Comparison of ENCODE assay signal across 8 cellular contexts in genomic region chr10:111076682-111077661, GRCh38. TPM values are rescaled to one million over a fixed set of nuclear protein-coding genes. Genes with fewer than 3 reads are reported as not detected.
DNase-seq lines count a peak whose midpoint lies in the region; ATAC-seq lines count a peak whose summit lies in the region.

TSS of gene ADRA2A (plus strand) at chr10:111077029. CDS start at chr10:111077997, 968 bp downstream.

- H3K36me3 ChIP-seq in duodenal mucosa (ENCODE audit: control insufficient read depth in 1 of 2, insufficient read depth in 2 of 2, low read length in 2 of 2), result no peaks in the 10 kb centered on the region

- H3K27ac ChIP-seq in duodenal mucosa (ENCODE audit: low read depth, low read length) (peak within 1 kb of the TSS; percentile 46), temporal lobe (ENCODE audit: low read depth, low read length) (no peak within 1 kb of the TSS)

- H3K27me3 Mint-ChIP-seq in IgD-negative memory B cell, result peaks cover 48% of the 10 kb centered on the region
- peaks cover 73% of the 10 kb centered on the region for H3K27me3 Mint-ChIP-seq in T-helper 2 cell treated with Interferon-gamma antibody and Interleukin-4, amounts not matched to agents 5 μg/mL and 100 μg/mL, for 36 hours (ENCODE audit: low read depth)

- no peak for ATAC-seq in GM18519 (IDR thresholded peaks at IDR 0.05; ENCODE audit: low FRiP score, unreplicated experiment)

- peak within 1 kb of the TSS; percentile 67 to 89 (median 77) for H3K4me3 Mint-ChIP-seq in IgD-negative memory B cell
- H3K4me3 Mint-ChIP-seq in T-helper 2 cell treated with Interferon-gamma antibody and Interleukin-4, amounts not matched to agents 5 μg/mL and 100 μg/mL, for 36 hours, result peak within 1 kb of the TSS; percentile 56

- peak within 1 kb of the TSS; percentile 72 to 83 for H3K4me3 ChIP-seq in duodenal mucosa (ENCODE audit: low read depth in 1 of 2, low read length in 2 of 2)

- H3K36me3 Mint-ChIP-seq in IgD-negative memory B cell, result peaks cover 2% of the 10 kb centered on the region
- no peaks in the 10 kb centered on the region for H3K36me3 Mint-ChIP-seq in T-helper 2 cell treated with Interferon-gamma antibody and Interleukin-4, amounts not matched to agents 5 μg/mL and 100 μg/mL, for 36 hours (ENCODE audit: low read depth)

- H3K4me1 Mint-ChIP-seq in IgD-negative memory B cell, result peaks cover 0 to 4% (median 3%) of the 10 kb centered on the region in 3 donors
- H3K4me1 Mint-ChIP-seq in T-helper 2 cell treated with Interferon-gamma antibody and Interleukin-4, amounts not matched to agents 5 μg/mL and 100 μg/mL, for 36 hours (ENCODE audit: low read depth), result peaks cover 2% of the 10 kb centered on the region

- no peak within 1 kb of the TSS for H3K27ac Mint-ChIP-seq in IgD-negative memory B cell
- no peak within 1 kb of the TSS for H3K27ac Mint-ChIP-seq in T-helper 2 cell treated with Interferon-gamma antibody and Interleukin-4, amounts not matched to agents 5 μg/mL and 100 μg/mL, for 36 hours

- H3K9me3 Mint-ChIP-seq in IgD-negative memory B cell, result peaks cover 0 to 1% (median 1%) of the 10 kb centered on the region in 3 donors
- no peaks in the 10 kb centered on the region for H3K9me3 Mint-ChIP-seq in T-helper 2 cell treated with Interferon-gamma antibody and Interleukin-4, amounts not matched to agents 5 μg/mL and 100 μg/mL, for 36 hours

- peak within 1 kb of the TSS; percentile 42 to 64 for H3K9ac ChIP-seq in duodenal mucosa (ENCODE audit: low read depth in 1 of 2, low read length in 2 of 2)

- DNase-seq in activated naive CD4-positive, alpha-beta T cell treated with Interleukin-2 at 50 U/mL for 16 hours, result peak; percentile 9
- DNase-seq in activated naive CD4-positive, alpha-beta T cell (lab: John Stamatoyannopoulos, UW), result no peak
- DNase-seq in T-helper 2 cell treated with Interferon-gamma antibody and Interleukin-4, amounts not matched to agents 5 μg/mL and 100 μg/mL, for 36 hours (ENCODE audit: low spot score), result peak; percentile 8
- peak; percentile 41 to 53 for DNase-seq in lung microvascular endothelial cell (ENCODE audit: low read depth in 2 of 2)

- H3K27me3 ChIP-seq in duodenal mucosa (ENCODE audit: control insufficient read depth in 1 of 2, insufficient read depth in 2 of 2, low read length in 2 of 2), result peaks cover 14 to 19% of the 10 kb centered on the region in 2 donors

- peaks cover 0 to 10% of the 10 kb centered on the region in 2 donors for H3K4me1 ChIP-seq in duodenal mucosa (ENCODE audit: control insufficient read depth in 1 of 2, insufficient read depth in 2 of 2, low read length in 2 of 2)

- H3K9me3 ChIP-seq in duodenal mucosa (ENCODE audit: control insufficient read depth in 1 of 2, low read length in 2 of 2), result no peaks in the 10 kb centered on the region

RNA-seq across cellular contexts. Expression of gene ADRA2A, which starts in this region (rescaled TPM):
- not detected for polyA plus RNA-seq in IgD-negative memory B cell
- under 0.01 TPM in 2 replicates for total RNA-seq in lung microvascular endothelial cell
- total RNA-seq in temporal lobe, result 24.6 TPM

Comparison
In these comparisons a context has a peak if more than half of its experiments do, and no peak if none do; other contexts are left out.
1. RNA of gene ADRA2A (total RNA-seq): 24.6 TPM in temporal lobe (single experiment); under 0.01 TPM in lung microvascular endothelial cell; every median in the first group is over 10 times any median in the second.
2. DNase-seq: peak in activated naive CD4-positive, alpha-beta T cell treated with Interleukin-2 at 50 U/mL for 16 hours (single experiment) and T-helper 2 cell treated with Interferon-gamma antibody and Interleukin-4, amounts not matched to agents 5 μg/mL and 100 μg/mL, for 36 hours (single experiment); none in activated naive CD4-positive, alpha-beta T cell (0 of 4).
3. Peak in DNase-seq in lung microvascular endothelial cell; RNA of the gene not detected or under 1 TPM.